ENCODE assay signal across 31 cellular contexts in the genomic region with DNA sequence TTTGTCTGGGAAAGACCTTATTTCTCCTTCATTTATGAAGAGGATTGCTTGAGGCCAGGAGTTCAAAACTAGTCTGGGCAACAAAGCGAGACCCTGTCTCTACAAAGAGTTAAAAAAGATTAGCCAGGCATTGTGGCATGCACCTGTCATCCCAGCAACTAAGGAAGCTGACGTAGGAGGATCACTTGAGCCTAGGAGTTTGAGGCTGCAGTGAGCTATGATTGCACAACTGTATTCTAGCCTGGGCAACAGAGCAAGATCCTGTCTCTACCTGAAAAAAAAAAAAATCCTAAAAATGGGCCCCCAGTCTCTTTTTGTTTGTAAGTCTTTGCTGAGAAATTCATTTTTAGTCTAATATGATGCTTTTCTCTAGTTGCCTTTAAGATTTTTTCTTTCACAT.
"Had no signal": no experiment of that assay in that cellular context is flagged by ENCODE, and none has a peak within 500 bp of the region (broad histone marks: within the 10 kb centered on the region; RNA-seq: fewer than 3 reads in every experiment).

No MANE protein-coding gene starts in this region.

- H3K4me1 ChIP-seq: ascending aorta had no signal

- H3K27ac ChIP-seq: ascending aorta, cardiac muscle cell, VCaP had no signal

- DNase-seq: activated CD4-positive, alpha-beta memory T cell treated with anti-CD3 and anti-CD28 coated beads, Interleukin-2, amount 10 ng/mL, durations not matched to agents 7 days and 5 days; activated CD4-positive, alpha-beta T cell treated with anti-CD3 and anti-CD28 coated beads for 1 hour; activated CD4-positive, alpha-beta T cell treated with anti-CD3 and anti-CD28 coated beads for 36 hours; activated CD4-positive, alpha-beta T cell treated with anti-CD3 and anti-CD28 coated beads for 48 hours; activated CD4-positive, alpha-beta T cell treated with anti-CD3 and anti-CD28 coated beads, Interleukin-2, amount 10 ng/mL, durations not matched to agents 7 days and 5 days; activated CD4-positive, alpha-beta T cell treated with anti-CD3 and anti-CD28 coated beads, Interleukin-2, amount 50 U/mL, for 48 hours; activated CD4-positive, CD25-positive, alpha-beta regulatory T cell; activated CD8-positive, alpha-beta memory T cell treated with anti-CD3 and anti-CD28 coated beads for 24 hours; activated CD8-positive, alpha-beta memory T cell treated with anti-CD3 and anti-CD28 coated beads, Interleukin-2, amount 10 ng/mL, durations not matched to agents 7 days and 5 days; activated CD8-positive, alpha-beta memory T cell treated with anti-CD3 and anti-CD28 coated beads, Interleukin-2, amount 50 U/mL, for 48 hours; activated CD8-positive, alpha-beta T cell treated with anti-CD3 and anti-CD28 coated beads, Interleukin-2, amount 10 ng/mL, durations not matched to agents 7 days and 5 days; activated effector memory CD4-positive, alpha-beta T cell treated with Interleukin-2 at 50 U/mL for 16 hours; activated gamma-delta T cell; activated naive CD4-positive, alpha-beta T cell treated with anti-CD3 and anti-CD28 coated beads, Interleukin-2, amount 10 ng/mL, durations not matched to agents 7 days and 5 days; activated naive CD4-positive, alpha-beta T cell treated with Interleukin-2 at 50 U/mL for 16 hours; activated naive CD8-positive, alpha-beta T cell treated with anti-CD3 and anti-CD28 coated beads, Interleukin-2, amount 10 ng/mL, durations not matched to agents 7 days and 5 days; activated naive CD8-positive, alpha-beta T cell treated with anti-CD3 and anti-CD28 coated beads, Interleukin-2, amount 50 U/mL, for 24 hours; activated T-cell treated with anti-CD3 and anti-CD28 coated beads, Interleukin-2, amount 50 U/mL, for 24 hours; activated T-cell treated with anti-CD3 and anti-CD28 coated beads, Interleukin-2, amount 50 U/mL, for 48 hours; amygdala; anterior cingulate cortex; caudate nucleus; cerebellar nuclear complex; T-helper 2 cell; T-helper 9 cell had no signal

- H3K9me3 ChIP-seq: ascending aorta had no signal

- FAIRE-seq: bronchial epithelial cell, TTC549 had no signal

- ATAC-seq: activated CD4-positive, alpha-beta T cell treated with anti-CD3 and anti-CD28 coated beads for 36 hours; activated CD4-positive, CD25-positive, alpha-beta regulatory T cell treated with anti-CD3 and anti-CD28 coated beads, Interleukin-2, amount 50 U/mL, for 24 hours; activated CD8-positive, alpha-beta memory T cell treated with anti-CD3 and anti-CD28 coated beads, Interleukin-2, amount 10 ng/mL, durations not matched to agents 7 days and 5 days; activated CD8-positive, alpha-beta T cell treated with anti-CD3 and anti-CD28 coated beads, Interleukin-2, amount 10 ng/mL, durations not matched to agents 7 days and 5 days; activated naive CD8-positive, alpha-beta T cell treated with anti-CD3 and anti-CD28 coated beads, Interleukin-2, amount 50 U/mL, for 24 hours had no signal

- H3K36me3 ChIP-seq: ascending aorta, cardiac muscle cell had no signal

- H3K27me3 ChIP-seq: ascending aorta, cardiac muscle cell had no signal

- H3K4me3 ChIP-seq: ascending aorta, cardiac muscle cell had no signal
